7 cellular contexts compared by ENCODE assay signal in genomic region chr1:161706483-161707347, GRCh38. TPM values are rescaled to one million over a fixed set of nuclear protein-coding genes. Genes with fewer than 3 reads are reported as not detected.
DNase-seq lines count a peak whose midpoint lies in the region; ATAC-seq and TF ChIP-seq lines count a peak whose summit lies in the region.

A gene with protein sequence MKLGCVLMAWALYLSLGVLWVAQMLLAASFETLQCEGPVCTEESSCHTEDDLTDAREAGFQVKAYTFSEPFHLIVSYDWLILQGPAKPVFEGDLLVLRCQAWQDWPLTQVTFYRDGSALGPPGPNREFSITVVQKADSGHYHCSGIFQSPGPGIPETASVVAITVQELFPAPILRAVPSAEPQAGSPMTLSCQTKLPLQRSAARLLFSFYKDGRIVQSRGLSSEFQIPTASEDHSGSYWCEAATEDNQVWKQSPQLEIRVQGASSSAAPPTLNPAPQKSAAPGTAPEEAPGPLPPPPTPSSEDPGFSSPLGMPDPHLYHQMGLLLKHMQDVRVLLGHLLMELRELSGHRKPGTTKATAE (plus strand): TSS chr1:161707229. CDS start chr1:161707265, 36 bp downstream.

- TF ChIP-seq CTCF in HFFc6 (IDR thresholded peaks at IDR 0.05) (no peak), tibial nerve (IDR thresholded peaks at IDR 0.05) (no peak), esophagus squamous epithelium (IDR thresholded peaks at IDR 0.05) (no peak)

- H3K27me3 Mint-ChIP-seq in HFFc6 (ENCODE audit: insufficient read depth), result no peaks in the 10 kb centered on the region; the same call in 1 of the 2 replicates

- H3K27me3 ChIP-seq in tibial nerve, result no peaks in the 10 kb centered on the region
- peaks cover 0 to 7% (median 0%) of the 10 kb centered on the region in 4 donors for H3K27me3 ChIP-seq in esophagus squamous epithelium

- ATAC-seq in GM18520 (IDR thresholded peaks at IDR 0.05; ENCODE audit: unreplicated experiment), result peak; percentile 59

- H3K4me3 Mint-ChIP-seq in HFFc6, result 0 out of 2 replicates have a peak within 1 kb of the TSS, but pooled peaks have one; percentile 40

- H3K9me3 Mint-ChIP-seq in HFFc6, result no peaks in the 10 kb centered on the region

- H3K4me1 Mint-ChIP-seq in HFFc6 (ENCODE audit: low read depth), result peaks cover 8% of the 10 kb centered on the region; the same call in 1 of the 2 replicates

- H3K4me1 ChIP-seq in tibial nerve (peaks cover 0 to 8% (median 5%) of the 10 kb centered on the region in 4 donors), esophagus squamous epithelium (no peaks in the 10 kb centered on the region)

- TF ChIP-seq EP300 in tibial nerve (IDR thresholded peaks at IDR 0.05), result peak in 1 of 2 donors; percentile 5

- DNase-seq in HFFc6 (peak; percentile 98), NCI-H226 (peak; percentile 94), fibroblast of gingiva (ENCODE audit: low read depth) (peak; percentile 79), tibial nerve (ENCODE audit: low spot score in 2 of 2) (no peak), esophagus squamous epithelium (lab: John Stamatoyannopoulos, UW) (no peak), NCI-H2029 treated with DMSO at 0.1 percent for 48 hours (lab: John Stamatoyannopoulos, UW) (no peak)

- H3K27ac ChIP-seq in tibial nerve (peak within 1 kb of the TSS in 3 of 4 donors; percentile 5 to 77 (median 55)), esophagus squamous epithelium (no peak within 1 kb of the TSS)

- no peak for TF ChIP-seq POLR2A in tibial nerve (IDR thresholded peaks at IDR 0.05)
- no peak for TF ChIP-seq POLR2A in esophagus squamous epithelium (IDR thresholded peaks at IDR 0.05)

- H3K27ac Mint-ChIP-seq in HFFc6, result no peak within 1 kb of the TSS

- H3K9me3 ChIP-seq in tibial nerve, result no peaks in the 10 kb centered on the region
- no peaks in the 10 kb centered on the region for H3K9me3 ChIP-seq in esophagus squamous epithelium

- no peaks in the 10 kb centered on the region for H3K36me3 ChIP-seq in tibial nerve
- H3K36me3 ChIP-seq in esophagus squamous epithelium, result no peaks in the 10 kb centered on the region

- H3K4me3 ChIP-seq in tibial nerve (no peak within 1 kb of the TSS), esophagus squamous epithelium (no peak within 1 kb of the TSS)

- H3K36me3 Mint-ChIP-seq in HFFc6 (ENCODE audit: low read depth), result no peaks in the 10 kb centered on the region

- intact Hi-C loops in esophagus squamous epithelium (cut with DNase I), result no loop called here

- WGBS in tibial nerve, 2 donors, result 26 to 29% methylated on average over 4 of the region's 4 CpGs
- 22% methylated on average over 4 of the region's 4 CpGs for WGBS in esophagus squamous epithelium, 2 donors

RNA-seq across cellular contexts. Expression of the gene that starts here (rescaled TPM):
- 1 to 10 TPM; 2.3 to 5.1 (median 2.9) TPM for total RNA-seq in HFFc6 (2021; fragmentation: NEBNext Ultra II Directional; extraction: Animal tissue kit (Norgen Biotek cat#: 25700))
- total RNA-seq in tibial nerve (1 to 10 TPM in 2 of 4 donors, under 1 TPM in 1, not detected in 1; 0.60 to 2.1 (median 1.1) TPM), esophagus squamous epithelium (under 1 TPM in 1 of 4 donors, not detected in 3; 0.62 TPM)

Comparison
In these comparisons a context has a peak if more than half of its experiments do, and no peak if none do; other contexts are left out.
1. DNase-seq: peak in HFFc6 (single experiment), NCI-H226 (single experiment) and fibroblast of gingiva (single experiment); none in tibial nerve (0 of 2), esophagus squamous epithelium (single experiment) and NCI-H2029 treated with DMSO at 0.1 percent for 48 hours (single experiment).
2. H3K27ac ChIP-seq: peak in tibial nerve (3 of 4); none in esophagus squamous epithelium (0 of 4).